Comparison of ENCODE assay signal across 8 cellular contexts in genomic region chr2:144325086-144325485, GRCh38.
DNase-seq lines count a peak whose midpoint lies in the region; ATAC-seq, FAIRE-seq and TF ChIP-seq lines count a peak whose summit lies in the region.

No MANE protein-coding gene starts in this region.

- H3K4me2 ChIP-seq in GM23338 (no peak overlapping the region), neuronal stem cell (ENCODE audit: insufficient read depth, low read length, poor library complexity, severe bottlenecking) (no peak overlapping the region)

- TF ChIP-seq CTCF in GM23338 (conservative IDR thresholded peaks at IDR 0.05; ENCODE audit: low read depth in 2 of 2) (no peak), foreskin keratinocyte (conservative IDR thresholded peaks at IDR 0.05) (no peak)

- no peak overlapping the region for H4K91ac ChIP-seq in neuronal stem cell (ENCODE audit: low read depth, low read length, poor library complexity)

- DNase-seq in GM18507 (ENCODE audit: extremely low spot score, insufficient read length, low read depth): no peak
- DNase-seq in myocyte (ENCODE audit: low read depth): peak; percentile 7
- no peak for DNase-seq in GM23338 (ENCODE audit: low spot score)
- no peak for DNase-seq in superior temporal gyrus (ENCODE audit: extremely low spot score)
- no peak for DNase-seq in foreskin keratinocyte
- no peak for DNase-seq in neuronal stem cell (ENCODE audit: low spot score)

- FAIRE-seq in GM18507 (lab: Jason Lieb, UNC): peak; percentile 82

- no peak overlapping the region for H2BK15ac ChIP-seq in neuronal stem cell (ENCODE audit: low read length)

- no peak overlapping the region for H2AK5ac ChIP-seq in neuronal stem cell (ENCODE audit: low read depth, low read length)

- ATAC-seq in HG02588 (IDR thresholded peaks at IDR 0.05; ENCODE audit: unreplicated experiment): peak; percentile 59
- ATAC-seq in GM23338: no peak
- no peak for ATAC-seq in foreskin keratinocyte

- H2AFZ ChIP-seq in GM23338: no peak overlapping the region
- no peak overlapping the region for H2AFZ ChIP-seq in neuronal stem cell (ENCODE audit: low read length)

- WGBS in neuronal stem cell (ENCODE audit: extremely low coverage in 2 of 2, insufficient read length in 2 of 2, insufficient replicate concordance in 1 of 2), 2 donors: no CpG with 5 or more reads among the region's 3 CpGs

- no peak overlapping the region for H3K23ac ChIP-seq in neuronal stem cell (ENCODE audit: low read depth, low read length, poor library complexity)

- peak overlapping the region; percentile 45 for H3K4me3 Mint-ChIP-seq in T-helper 1 cell treated with Interleukin-12 subunit alpha and Interleukin-12 subunit beta and Interleukin-4 antibody, amounts not matched to agents 30 μg/mL and 1 μg/mL, for 36 hours
- H3K4me3 Mint-ChIP-seq in GM23338: no peak overlapping the region

- no peaks in the 10 kb centered on the region for H3K36me3 ChIP-seq in GM23338 (ENCODE audit: insufficient read depth)
- H3K36me3 ChIP-seq in neuronal stem cell (replicated peaks in 1 of 2; ENCODE audit: control insufficient read depth in 2 of 2, insufficient read depth in 2 of 2, low read length in 2 of 2): no peaks in the 10 kb centered on the region

- peaks cover 10% of the 10 kb centered on the region for H3K36me3 Mint-ChIP-seq in T-helper 1 cell treated with Interleukin-12 subunit alpha and Interleukin-12 subunit beta and Interleukin-4 antibody, amounts not matched to agents 30 μg/mL and 1 μg/mL, for 36 hours (ENCODE audit: low read depth)
- H3K36me3 Mint-ChIP-seq in GM23338 (ENCODE audit: low read depth): no peaks in the 10 kb centered on the region; the same call in 1 of the 3 replicates

- H3K27me3 ChIP-seq in GM23338 (ENCODE audit: insufficient read depth) (peaks cover 1% of the 10 kb centered on the region; the same call in 1 of the 2 replicates), foreskin keratinocyte (no peaks in the 10 kb centered on the region), neuronal stem cell (ENCODE audit: control insufficient read depth in 3 of 3, insufficient read depth in 3 of 3, low read depth in 1 of 3, low read length in 3 of 3) (no peaks in the 10 kb centered on the region)

- peaks cover 59% of the 10 kb centered on the region for H3K4me1 Mint-ChIP-seq in T-helper 1 cell treated with Interleukin-12 subunit alpha and Interleukin-12 subunit beta and Interleukin-4 antibody, amounts not matched to agents 30 μg/mL and 1 μg/mL, for 36 hours (ENCODE audit: low read depth)
- peaks cover 13% of the 10 kb centered on the region for H3K4me1 Mint-ChIP-seq in GM23338

- no peak overlapping the region for H3K9ac ChIP-seq in neuronal stem cell (ENCODE audit: low read depth, low read length, poor library complexity)

- H3K4ac ChIP-seq in neuronal stem cell (ENCODE audit: low read length): no peak overlapping the region

- peaks cover 0 to 23% of the 10 kb centered on the region in 2 donors for H3K9me3 ChIP-seq in neuronal stem cell (replicated peaks in 1 of 2; ENCODE audit: control insufficient read depth in 2 of 2, insufficient read depth in 1 of 2, low read depth in 1 of 2, low read length in 2 of 2)

- no peak overlapping the region for H2BK120ac ChIP-seq in neuronal stem cell (ENCODE audit: low read depth, low read length)

- no peak overlapping the region for H4K8ac ChIP-seq in neuronal stem cell (ENCODE audit: low read depth, low read length)

- no peak overlapping the region for H3K4me3 ChIP-seq in GM23338
- H3K4me3 ChIP-seq in neuronal stem cell (ENCODE audit: low read length in 2 of 2): no peak overlapping the region

- no peak overlapping the region for H3K14ac ChIP-seq in neuronal stem cell (ENCODE audit: low read length)

- H3K27ac ChIP-seq in GM23338 (ENCODE audit: low read depth) (no peak overlapping the region), foreskin keratinocyte (no peak overlapping the region), neuronal stem cell (replicated peaks; ENCODE audit: low read length) (no peak overlapping the region)

- H2BK5ac ChIP-seq in neuronal stem cell (ENCODE audit: low read length): no peak overlapping the region

- 0 out of 2 replicates have a peak, but pooled peaks cover 2% of the 10 kb centered on the region for H3K9me2 ChIP-seq in GM23338 (ENCODE audit: insufficient read depth)

- no peak overlapping the region for H2BK12ac ChIP-seq in neuronal stem cell (ENCODE audit: low read length)

- no peaks in the 10 kb centered on the region for H3K27me3 Mint-ChIP-seq in T-helper 1 cell treated with Interleukin-12 subunit alpha and Interleukin-12 subunit beta and Interleukin-4 antibody, amounts not matched to agents 30 μg/mL and 1 μg/mL, for 36 hours (ENCODE audit: low read depth)
- no peaks in the 10 kb centered on the region for H3K27me3 Mint-ChIP-seq in GM23338 (ENCODE audit: insufficient read depth, low read depth, poor library complexity)

- no peaks in the 10 kb centered on the region for H3K9me3 Mint-ChIP-seq in T-helper 1 cell treated with Interleukin-12 subunit alpha and Interleukin-12 subunit beta and Interleukin-4 antibody, amounts not matched to agents 30 μg/mL and 1 μg/mL, for 36 hours
- H3K9me3 Mint-ChIP-seq in GM23338: no peaks in the 10 kb centered on the region; the same call in 2 of the 3 replicates

- H4K20me1 ChIP-seq in GM23338 (replicated peaks; ENCODE audit: insufficient read depth): no peaks in the 10 kb centered on the region

- H3K18ac ChIP-seq in neuronal stem cell (ENCODE audit: low read length): no peak overlapping the region

- H3F3A ChIP-seq in GM23338 (replicated peaks; ENCODE audit: low read depth): no peaks in the 10 kb centered on the region

- H3K27ac Mint-ChIP-seq in T-helper 1 cell treated with Interleukin-12 subunit alpha and Interleukin-12 subunit beta and Interleukin-4 antibody, amounts not matched to agents 30 μg/mL and 1 μg/mL, for 36 hours: peak overlapping the region; percentile 77
- H3K27ac Mint-ChIP-seq in GM23338: no peak overlapping the region

- H3K4me1 ChIP-seq in GM23338 (ENCODE audit: insufficient read depth): peaks cover 6% of the 10 kb centered on the region; the same call in 1 of the 2 replicates
- peaks cover 6% of the 10 kb centered on the region for H3K4me1 ChIP-seq in foreskin keratinocyte
- H3K4me1 ChIP-seq in neuronal stem cell (ENCODE audit: control insufficient read depth in 2 of 2, insufficient read depth in 1 of 2, low read depth in 1 of 2, low read length in 2 of 2): peaks cover 0 to 2% of the 10 kb centered on the region in 2 donors

- H3K79me2 ChIP-seq in GM23338 (replicated peaks; ENCODE audit: insufficient read depth): peaks cover 59% of the 10 kb centered on the region

- no peaks in the 10 kb centered on the region for H3K79me1 ChIP-seq in neuronal stem cell (ENCODE audit: low read depth, low read length)

TF ChIP-seq in GM23338, 12 proteins besides CTCF, POLR2A, EP300 and RAD21 (continues in another document):
- no peak for TF ChIP-seq ZNF331 (CRISPR knock-in tag; IDR thresholded peaks at IDR 0.05; ENCODE audit: low read depth)
- TF ChIP-seq REST (IDR thresholded peaks at IDR 0.05; ENCODE audit: unreplicated experiment): no peak
- no peak for TF ChIP-seq ZNF114 (CRISPR knock-in tag; IDR thresholded peaks at IDR 0.05)
- TF ChIP-seq POLR2AphosphoS5 (IDR thresholded peaks at IDR 0.05; ENCODE audit: low read depth): no peak
- no peak for TF ChIP-seq NANOG (IDR thresholded peaks at IDR 0.05; ENCODE audit: borderline replicate concordance)
